17 cellular contexts compared by ENCODE assay signal in the genomic region with DNA sequence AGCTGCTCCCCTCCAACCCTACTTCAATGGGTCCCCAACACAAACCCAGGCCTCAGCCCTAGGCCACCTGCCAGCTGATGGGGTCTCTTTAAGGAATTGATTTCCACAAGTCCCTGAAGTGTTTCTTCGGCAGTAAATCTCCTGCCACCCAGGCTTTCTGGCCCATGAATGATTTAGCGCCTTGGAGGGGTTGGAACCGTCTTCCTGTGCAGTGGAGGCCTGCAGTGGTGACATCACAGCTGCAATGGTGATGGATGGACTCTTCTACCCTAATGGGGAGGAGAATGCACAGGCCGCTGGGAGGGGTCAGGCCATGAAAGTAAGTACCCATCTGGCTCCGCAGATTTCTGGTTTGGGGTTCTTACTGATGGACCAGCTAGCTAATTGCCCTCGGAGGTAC.
DNase-seq lines count a peak whose midpoint lies in the region; TF ChIP-seq lines count a peak whose summit lies in the region.
"Had no signal": no experiment of that assay in that cellular context is flagged by ENCODE, and none has a peak within 500 bp of the region (broad histone marks: within the 10 kb centered on the region; RNA-seq: fewer than 3 reads in every experiment).

No MANE protein-coding gene starts in this region.

- no peak overlapping the region for H3K4me2 ChIP-seq in neural progenitor cell
- H3K4me2 ChIP-seq: GM23338 had no signal

- H3K4me1 ChIP-seq in neural progenitor cell (peaks cover 17% of the 10 kb centered on the region), esophagus muscularis mucosa (peaks cover 20 to 23% (median 22%) of the 10 kb centered on the region in 4 donors)

- H3K36me3 ChIP-seq in neural progenitor cell (no peaks in the 10 kb centered on the region), esophagus muscularis mucosa (no peaks in the 10 kb centered on the region)

- no peak for TF ChIP-seq POLR2A in esophagus muscularis mucosa (IDR thresholded peaks at IDR 0.05; ENCODE audit: low read depth)

- H4K20me1 ChIP-seq in neural progenitor cell (ENCODE audit: low read depth): peaks cover 37% of the 10 kb centered on the region

- H3K27ac Mint-ChIP-seq in glutamatergic neuron (ENCODE audit: unreplicated experiment) (peak overlapping the region; percentile 100), neural progenitor cell (no peak overlapping the region)
- H3K27ac Mint-ChIP-seq: CD4-positive, alpha-beta memory T cell; GM23338; H9 had no signal

- H3K27me3 ChIP-seq in neural progenitor cell (peaks cover 73% of the 10 kb centered on the region), esophagus muscularis mucosa (peaks cover 15 to 73% (median 29%) of the 10 kb centered on the region in 4 donors)

- H3K36me3 Mint-ChIP-seq in glutamatergic neuron (ENCODE audit: unreplicated experiment) (no peaks in the 10 kb centered on the region), neural progenitor cell (no peaks in the 10 kb centered on the region)
- H3K36me3 Mint-ChIP-seq: CD4-positive, alpha-beta memory T cell had no signal

- no peak for TF ChIP-seq EP300 in esophagus muscularis mucosa (IDR thresholded peaks at IDR 0.05)

- TF ChIP-seq CTCF in glutamatergic neuron (IDR thresholded peaks at IDR 0.05; ENCODE audit: partially characterized antibody, unreplicated experiment) (no peak), neural progenitor cell (IDR thresholded peaks at IDR 0.05) (no peak), esophagus muscularis mucosa (IDR thresholded peaks at IDR 0.05) (no peak)

- intact Hi-C loops in esophagus muscularis mucosa (cut with DNase I): no loop called here

- peaks cover 13% of the 10 kb centered on the region for H3K27me3 Mint-ChIP-seq in glutamatergic neuron (ENCODE audit: unreplicated experiment)
- peaks cover 49% of the 10 kb centered on the region for H3K27me3 Mint-ChIP-seq in neural progenitor cell (ENCODE audit: insufficient read depth, low read depth)

- H3K9me3 ChIP-seq in neural progenitor cell (ENCODE audit: low read depth) (no peaks in the 10 kb centered on the region), esophagus muscularis mucosa (peaks cover 0 to 6% (median 0%) of the 10 kb centered on the region in 4 donors)

- H3K27ac ChIP-seq in neural progenitor cell: no peak overlapping the region
- no peak overlapping the region for H3K27ac ChIP-seq in esophagus muscularis mucosa (replicated peaks in 1 of 4)

- DNase-seq in NCI-H82 (lab: John Stamatoyannopoulos, UW) (peak; percentile 21), NCI-H82 treated with DMSO at 0.1 percent for 48 hours (lab: John Stamatoyannopoulos, UW; ENCODE audit: unreplicated experiment) (no peak), glutamatergic neuron (no peak), neural progenitor cell (ENCODE audit: low spot score) (no peak), esophagus muscularis mucosa (ENCODE audit: extremely low spot score) (no peak), cerebellum (ENCODE audit: low spot score) (no peak), HCEC 1CT (no peak)
- DNase-seq: C1 segment of cervical spinal cord; Calu3; CD4-positive, alpha-beta memory T cell; COR-L47; DMS79; EL; GDM1; H9 had no signal

- peak overlapping the region; percentile 84 for H3K4me3 Mint-ChIP-seq in glutamatergic neuron (ENCODE audit: unreplicated experiment)
- H3K4me3 Mint-ChIP-seq in neural progenitor cell: peak overlapping the region; percentile 27
- H3K4me3 Mint-ChIP-seq: CD4-positive, alpha-beta memory T cell; GM23338; H9 had no signal

- peaks cover 18% of the 10 kb centered on the region for H3F3A ChIP-seq in neural progenitor cell (ENCODE audit: low read depth)

- H2AFZ ChIP-seq in neural progenitor cell (replicated peaks): no peak overlapping the region
- H2AFZ ChIP-seq: GM23338 had no signal

- no peak overlapping the region for H3K4me3 ChIP-seq in neural progenitor cell
- no peak overlapping the region for H3K4me3 ChIP-seq in esophagus muscularis mucosa
- H3K4me3 ChIP-seq: GM12878, GM23338 had no signal

- peaks cover 21% of the 10 kb centered on the region for H3K9me3 Mint-ChIP-seq in glutamatergic neuron (ENCODE audit: unreplicated experiment)
- H3K9me3 Mint-ChIP-seq in neural progenitor cell: no peaks in the 10 kb centered on the region
- H3K9me3 Mint-ChIP-seq: CD4-positive, alpha-beta memory T cell; GM23338; H9 had no signal

- no peak overlapping the region for H3K9ac ChIP-seq in neural progenitor cell

- no peaks in the 10 kb centered on the region for H3K79me2 ChIP-seq in neural progenitor cell (ENCODE audit: low read depth)

- H3K4me1 Mint-ChIP-seq in glutamatergic neuron (ENCODE audit: low read depth, unreplicated experiment) (peaks cover 36% of the 10 kb centered on the region), neural progenitor cell (peaks cover 37% of the 10 kb centered on the region)

- 93% methylated on average over 5 of the region's 6 CpGs for WGBS in esophagus muscularis mucosa
